ENCODE assay signal across 20 cellular contexts in genomic region chr22:39613549-39613921, GRCh38.
"Had no signal": no experiment of that assay in that cellular context is flagged by ENCODE, and none has a peak within 500 bp of the region (broad histone marks: within the 10 kb centered on the region; RNA-seq: fewer than 3 reads in every experiment).

No MANE protein-coding gene starts in this region.

- H3K9me3 Mint-ChIP-seq: natural killer cell, neural crest cell had no signal

- ATAC-seq: gastroesophageal sphincter; left lobe of liver; mucosa of descending colon; natural killer cell; right cardiac atrium; stimulated activated naive B cell treated with anti-CD40 and anti-IgM and Interleukin-4, amounts not matched to agents 10 μg/mL and 1 μg/mL and 100 μg/mL, for 72 hours; upper lobe of right lung had no signal

- H3K27ac ChIP-seq: esophagus squamous epithelium, gastroesophageal sphincter, testis, tibial nerve, upper lobe of right lung, vagina had no signal

- H3K27me3 ChIP-seq: testis, vagina had no signal

- H3K4me3 Mint-ChIP-seq: dendritic cell treated with granulocyte-macrophage colony-stimulating factor and Interleukin-4, amounts not matched to agents 40 ng/mL and 50 ng/mL, for 4 days; natural killer cell; neural crest cell; stimulated activated naive B cell treated with anti-CD40 and anti-IgM and Interleukin-4, amounts not matched to agents 10 μg/mL and 1 μg/mL and 100 μg/mL, for 72 hours had no signal

- DNase-seq: esophagus squamous epithelium; foreskin fibroblast; glutamatergic neuron; islet precursor cell; mammary epithelial cell; mucosa of descending colon; natural killer cell; right cardiac atrium; small intestine; stimulated activated CD4-positive, alpha-beta T cell treated with anti-CD3 and anti-CD28 coated beads, Interleukin-4, amount 100 ng/mL, for 1 hour; stimulated activated naive B cell treated with anti-CD40 and anti-IgM and Interleukin-4, amounts not matched to agents 10 μg/mL and 1 μg/mL and 100 μg/mL, for 72 hours; testis; upper lobe of right lung had no signal

- H3K36me3 Mint-ChIP-seq: natural killer cell had no signal

- H3K36me3 ChIP-seq: esophagus squamous epithelium, gastroesophageal sphincter, tibial nerve, upper lobe of right lung, vagina had no signal

- H3K4me1 ChIP-seq: gastroesophageal sphincter, tibial nerve, upper lobe of right lung, vagina had no signal

- H3K27ac Mint-ChIP-seq: dendritic cell treated with granulocyte-macrophage colony-stimulating factor and Interleukin-4, amounts not matched to agents 40 ng/mL and 50 ng/mL, for 4 days; stimulated activated naive B cell treated with anti-CD40 and anti-IgM and Interleukin-4, amounts not matched to agents 10 μg/mL and 1 μg/mL and 100 μg/mL, for 72 hours; stimulated activated naive CD8-positive, alpha-beta T cell treated with anti-CD3 and anti-CD28 coated beads, Interleukin-15, amount 100 ng/mL, for 72 hours had no signal

- H3K4me3 ChIP-seq: esophagus squamous epithelium, gastroesophageal sphincter, mucosa of descending colon, testis, tibial nerve, upper lobe of right lung, vagina had no signal

- H3K9me3 ChIP-seq: esophagus squamous epithelium, mucosa of descending colon, testis, upper lobe of right lung, vagina had no signal
